In the genomic region with DNA sequence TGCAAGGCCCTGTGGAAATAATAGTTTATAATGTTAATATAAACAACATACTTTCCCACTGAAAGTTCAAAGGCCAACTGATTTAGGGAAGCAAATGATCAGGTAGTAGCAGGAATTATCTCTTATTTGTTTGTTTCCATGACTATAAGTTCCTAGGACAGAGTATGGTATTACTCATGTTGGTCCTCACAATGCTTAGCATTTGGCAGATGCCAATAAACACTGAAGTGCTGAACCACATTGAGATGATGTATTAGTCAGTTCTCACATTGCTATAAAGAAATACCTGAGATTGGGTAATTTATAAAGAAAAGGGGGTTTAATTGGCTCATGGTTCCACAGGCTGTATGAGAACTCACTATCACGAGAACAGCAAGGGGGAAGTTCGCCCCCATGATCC, we compare ENCODE assay signal across 1 cellular context.
TF ChIP-seq lines count a peak whose summit lies in the region.

No MANE protein-coding gene starts in this region.

TF ChIP-seq in GM23338, 12 proteins besides CTCF, POLR2A, EP300 and RAD21 (continued from another document):
- TF ChIP-seq, protein P1, sequence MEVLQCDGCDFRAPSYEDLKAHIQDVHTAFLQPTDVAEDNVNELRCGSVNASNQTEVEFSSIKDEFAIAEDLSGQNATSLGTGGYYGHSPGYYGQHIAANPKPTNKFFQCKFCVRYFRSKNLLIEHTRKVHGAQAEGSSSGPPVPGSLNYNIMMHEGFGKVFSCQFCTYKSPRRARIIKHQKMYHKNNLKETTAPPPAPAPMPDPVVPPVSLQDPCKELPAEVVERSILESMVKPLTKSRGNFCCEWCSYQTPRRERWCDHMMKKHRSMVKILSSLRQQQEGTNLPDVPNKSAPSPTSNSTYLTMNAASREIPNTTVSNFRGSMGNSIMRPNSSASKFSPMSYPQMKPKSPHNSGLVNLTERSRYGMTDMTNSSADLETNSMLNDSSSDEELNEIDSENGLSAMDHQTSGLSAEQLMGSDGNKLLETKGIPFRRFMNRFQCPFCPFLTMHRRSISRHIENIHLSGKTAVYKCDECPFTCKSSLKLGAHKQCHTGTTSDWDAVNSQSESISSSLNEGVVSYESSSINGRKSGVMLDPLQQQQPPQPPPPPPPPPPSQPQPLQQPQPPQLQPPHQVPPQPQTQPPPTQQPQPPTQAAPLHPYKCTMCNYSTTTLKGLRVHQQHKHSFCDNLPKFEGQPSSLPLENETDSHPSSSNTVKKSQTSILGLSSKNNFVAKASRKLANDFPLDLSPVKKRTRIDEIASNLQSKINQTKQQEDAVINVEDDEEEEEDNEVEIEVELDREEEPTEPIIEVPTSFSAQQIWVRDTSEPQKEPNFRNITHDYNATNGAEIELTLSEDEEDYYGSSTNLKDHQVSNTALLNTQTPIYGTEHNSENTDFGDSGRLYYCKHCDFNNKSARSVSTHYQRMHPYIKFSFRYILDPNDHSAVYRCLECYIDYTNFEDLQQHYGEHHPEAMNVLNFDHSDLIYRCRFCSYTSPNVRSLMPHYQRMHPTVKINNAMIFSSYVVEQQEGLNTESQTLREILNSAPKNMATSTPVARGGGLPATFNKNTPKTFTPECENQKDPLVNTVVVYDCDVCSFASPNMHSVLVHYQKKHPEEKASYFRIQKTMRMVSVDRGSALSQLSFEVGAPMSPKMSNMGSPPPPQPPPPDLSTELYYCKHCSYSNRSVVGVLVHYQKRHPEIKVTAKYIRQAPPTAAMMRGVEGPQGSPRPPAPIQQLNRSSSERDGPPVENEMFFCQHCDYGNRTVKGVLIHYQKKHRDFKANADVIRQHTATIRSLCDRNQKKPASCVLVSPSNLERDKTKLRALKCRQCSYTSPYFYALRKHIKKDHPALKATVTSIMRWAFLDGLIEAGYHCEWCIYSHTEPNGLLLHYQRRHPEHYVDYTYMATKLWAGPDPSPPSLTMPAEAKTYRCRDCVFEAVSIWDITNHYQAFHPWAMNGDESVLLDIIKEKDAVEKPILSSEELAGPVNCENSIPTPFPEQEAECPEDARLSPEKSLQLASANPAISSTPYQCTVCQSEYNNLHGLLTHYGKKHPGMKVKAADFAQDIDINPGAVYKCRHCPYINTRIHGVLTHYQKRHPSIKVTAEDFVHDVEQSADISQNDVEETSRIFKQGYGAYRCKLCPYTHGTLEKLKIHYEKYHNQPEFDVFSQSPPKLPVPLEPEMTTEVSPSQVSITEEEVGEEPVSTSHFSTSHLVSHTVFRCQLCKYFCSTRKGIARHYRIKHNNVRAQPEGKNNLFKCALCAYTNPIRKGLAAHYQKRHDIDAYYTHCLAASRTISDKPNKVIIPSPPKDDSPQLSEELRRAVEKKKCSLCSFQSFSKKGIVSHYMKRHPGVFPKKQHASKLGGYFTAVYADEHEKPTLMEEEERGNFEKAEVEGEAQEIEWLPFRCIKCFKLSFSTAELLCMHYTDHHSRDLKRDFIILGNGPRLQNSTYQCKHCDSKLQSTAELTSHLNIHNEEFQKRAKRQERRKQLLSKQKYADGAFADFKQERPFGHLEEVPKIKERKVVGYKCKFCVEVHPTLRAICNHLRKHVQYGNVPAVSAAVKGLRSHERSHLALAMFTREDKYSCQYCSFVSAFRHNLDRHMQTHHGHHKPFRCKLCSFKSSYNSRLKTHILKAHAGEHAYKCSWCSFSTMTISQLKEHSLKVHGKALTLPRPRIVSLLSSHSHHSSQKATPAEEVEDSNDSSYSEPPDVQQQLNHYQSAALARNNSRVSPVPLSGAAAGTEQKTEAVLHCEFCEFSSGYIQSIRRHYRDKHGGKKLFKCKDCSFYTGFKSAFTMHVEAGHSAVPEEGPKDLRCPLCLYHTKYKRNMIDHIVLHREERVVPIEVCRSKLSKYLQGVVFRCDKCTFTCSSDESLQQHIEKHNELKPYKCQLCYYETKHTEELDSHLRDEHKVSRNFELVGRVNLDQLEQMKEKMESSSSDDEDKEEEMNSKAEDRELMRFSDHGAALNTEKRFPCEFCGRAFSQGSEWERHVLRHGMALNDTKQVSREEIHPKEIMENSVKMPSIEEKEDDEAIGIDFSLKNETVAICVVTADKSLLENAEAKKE (CRISPR knock-in tag; IDR thresholded peaks at IDR 0.05): no peak
- no peak for TF ChIP-seq EZH2 (IDR thresholded peaks at IDR 0.05; ENCODE audit: low read depth, unreplicated experiment)
- no peak for TF ChIP-seq STAT1 (IDR thresholded peaks at IDR 0.05; ENCODE audit: unreplicated experiment)
- TF ChIP-seq JUNB (IDR thresholded peaks at IDR 0.05; ENCODE audit: unreplicated experiment): no peak
- TF ChIP-seq ZNF331 (CRISPR knock-in tag; IDR thresholded peaks at IDR 0.05; ENCODE audit: low read depth): no peak
- no peak for TF ChIP-seq ZNF114 (CRISPR knock-in tag; IDR thresholded peaks at IDR 0.05)
TF ChIP-seq in GM23338: peak in this region for 0.
